8 cellular contexts compared by ENCODE assay signal in the genomic region with DNA sequence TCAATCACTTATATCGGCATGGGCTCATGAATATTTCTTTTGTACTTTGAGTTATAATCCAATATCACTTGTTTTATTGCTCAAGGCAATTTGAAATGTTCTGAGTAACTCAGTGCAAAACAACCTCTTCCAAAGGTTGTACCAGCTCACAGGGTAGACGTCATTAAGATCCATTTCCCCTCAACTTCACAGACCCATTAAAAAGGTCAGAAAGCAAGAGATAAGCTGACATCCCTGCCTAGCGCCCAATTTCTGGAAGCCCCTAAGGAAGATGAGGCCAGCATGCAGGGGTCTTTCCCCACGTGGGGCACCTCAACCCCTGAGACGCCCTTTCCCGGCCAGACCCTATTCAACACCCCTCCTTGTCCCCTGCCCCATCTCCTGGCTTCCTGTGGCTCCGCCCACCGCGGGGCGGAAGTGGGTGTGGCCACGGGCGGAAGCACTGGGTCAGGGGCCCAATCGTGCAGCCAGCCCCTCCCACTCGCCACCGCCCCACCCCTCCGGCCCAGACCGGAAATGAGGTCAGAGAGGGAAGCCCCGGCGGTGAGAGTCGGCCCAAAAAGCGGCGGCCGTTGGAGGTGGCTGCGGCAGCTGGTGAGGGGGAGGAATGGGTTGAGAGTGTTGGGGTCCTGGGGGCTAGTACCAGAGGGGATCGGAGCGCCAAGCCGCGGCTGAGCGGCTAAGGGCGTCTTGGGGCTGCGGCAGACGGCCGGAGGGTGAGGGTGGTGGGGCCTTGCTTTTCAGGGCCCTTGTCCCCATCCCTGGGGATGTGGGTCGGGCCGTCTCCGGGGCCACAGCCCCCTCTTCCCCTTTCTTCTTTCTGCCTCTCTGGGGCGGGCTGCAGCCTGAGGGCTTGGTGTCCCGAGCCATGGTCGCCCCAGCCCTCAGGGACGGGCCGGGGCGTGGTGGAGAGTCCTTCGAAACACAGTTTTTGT. TPM values are rescaled to one million over a fixed set of nuclear protein-coding genes. Genes with fewer than 3 reads are reported as not detected.
DNase-seq lines count a peak whose midpoint lies in the region; ATAC-seq and TF ChIP-seq lines count a peak whose summit lies in the region.

A gene (plus strand): TSS at position 525 of the 935 bp plus-strand sequence. CDS start 2,442 bp downstream, outside the sequence.

- DNase-seq in DMS114 treated with DMSO at 0.1 percent for 48 hours (lab: John Stamatoyannopoulos, UW; ENCODE audit: unreplicated experiment) (peak; percentile 67), HuH-7.5 (ENCODE audit: low spot score) (peak; percentile 91), OCI-M1 (lab: John Stamatoyannopoulos, UW) (peak; percentile 94), activated T-cell treated with anti-CD3 and anti-CD28 coated beads for 4 hours (peak; percentile 99), epithelial cell of proximal tubule (ENCODE audit: low read depth) (no peak)
- peak; percentile 96 to 97 for DNase-seq in stimulated activated CD8-positive, alpha-beta memory T cell treated with anti-CD3 and anti-CD28 coated beads, Interleukin-4, amount 100 ng/mL, for 4 hours (ENCODE audit: low read depth in 2 of 2, low spot score in 1 of 2)

- H3K4me3 ChIP-seq in epithelial cell of proximal tubule (ENCODE audit: low read depth, low read length) (peak within 1 kb of the TSS; percentile 99), mucosa of rectum (ENCODE audit: low read length in 2 of 2) (peak within 1 kb of the TSS; percentile 90 to 92)

- ATAC-seq in GM21526 (IDR thresholded peaks at IDR 0.05; ENCODE audit: low FRiP score, unreplicated experiment): peak; percentile 79

- H3K4me1 ChIP-seq in mucosa of rectum (ENCODE audit: control insufficient read depth in 2 of 2, insufficient read depth in 2 of 2, low read length in 2 of 2): peaks cover 10 to 11% of the 10 kb centered on the region in 2 donors

- no peaks in the 10 kb centered on the region for H3K9me3 ChIP-seq in mucosa of rectum (ENCODE audit: control insufficient read depth in 2 of 2, low read length in 2 of 2)

- peak within 1 kb of the TSS; percentile 74 to 76 for H3K27ac ChIP-seq in mucosa of rectum (ENCODE audit: low read depth in 2 of 2, low read length in 2 of 2)

- peaks cover 10 to 14% of the 10 kb centered on the region in 2 donors for H3K36me3 ChIP-seq in mucosa of rectum (ENCODE audit: control insufficient read depth in 2 of 2, insufficient read depth in 2 of 2, low read length in 2 of 2)

- TF ChIP-seq CTCF in epithelial cell of proximal tubule (conservative IDR thresholded peaks at IDR 0.05; ENCODE audit: low read depth, low read length): no peak

- H3K9ac ChIP-seq in mucosa of rectum (ENCODE audit: low read depth in 1 of 2, low read length in 2 of 2): peak within 1 kb of the TSS; percentile 87 to 88

- H3K27me3 ChIP-seq in mucosa of rectum (ENCODE audit: control insufficient read depth in 2 of 2, insufficient read depth in 2 of 2, low read length in 2 of 2): peaks cover 2 to 4% of the 10 kb centered on the region in 2 donors

RNA-seq across cellular contexts. Expression of the gene that starts here (rescaled TPM):
- 25.4 and 44.2 TPM in 2 replicates for total RNA-seq in epithelial cell of proximal tubule
